ENCODE assay signal across 8 cellular contexts in the genomic region with DNA sequence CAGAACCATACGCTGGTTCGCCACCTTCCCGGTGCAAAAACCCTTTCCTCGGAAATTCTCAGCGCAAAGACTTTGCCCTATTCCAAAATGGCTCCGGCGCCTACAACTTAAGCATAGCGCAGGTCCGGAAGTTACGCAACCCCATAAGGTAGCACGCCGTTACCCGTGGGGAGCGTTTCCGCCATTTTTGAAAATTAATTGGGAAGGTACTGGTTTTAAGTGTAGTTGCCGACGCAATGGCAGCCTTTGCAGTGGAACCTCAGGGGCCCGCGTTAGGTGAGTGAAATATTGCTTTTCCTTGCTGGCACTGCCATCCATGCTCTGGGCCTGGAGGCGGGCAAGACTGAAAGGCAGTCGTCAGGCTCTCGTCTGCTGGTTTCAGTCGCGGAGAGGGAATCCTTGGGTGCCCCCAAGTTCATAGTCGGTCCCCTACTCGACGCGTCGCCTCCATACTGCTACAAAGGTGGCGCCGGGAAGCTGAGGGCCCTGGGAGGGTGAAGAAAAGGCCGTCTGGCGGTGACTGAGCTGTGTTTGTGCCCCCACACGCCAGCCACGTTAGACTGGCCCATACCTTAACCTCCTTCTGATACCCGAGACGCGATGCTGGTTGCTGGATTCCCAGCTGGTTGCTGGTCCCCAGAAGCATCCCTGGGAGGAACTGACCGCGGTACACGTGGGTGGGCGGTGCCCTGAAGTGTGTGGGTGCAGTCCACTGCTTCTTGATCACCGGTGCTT. TPM values are rescaled to one million over a fixed set of nuclear protein-coding genes. Genes with fewer than 3 reads are reported as not detected.
A peak's percentile ranks its signal among the peaks of the same experiment; 100 is the strongest.
DNase-seq lines count a peak whose midpoint lies in the region; ATAC-seq and TF ChIP-seq lines count a peak whose summit lies in the region.

Gene NUP35, plus strand, starts transcription at position 222 of the 735 bp plus-strand sequence. Its CDS starts 15 bp downstream, at position 237.

- H3K27ac ChIP-seq in SU-DHL-6 (ENCODE audit: low read depth, low read length), result peak within 1 kb of the TSS; percentile 87
- peak within 1 kb of the TSS; percentile 20 to 64 for H3K27ac ChIP-seq in ovary
- peak within 1 kb of the TSS; percentile 72 to 80 for H3K27ac ChIP-seq in tibial artery

- H2AFZ ChIP-seq in SU-DHL-6 (ENCODE audit: low read depth, low read length, severe bottlenecking), result peak within 1 kb of the TSS; percentile 99

- H3K79me2 ChIP-seq in SU-DHL-6 (ENCODE audit: insufficient read depth, low read length), result peaks cover 51% of the 10 kb centered on the region

- TF ChIP-seq POLR2A in GM10847 (IDR thresholded peaks at IDR 0.05; ENCODE audit: extremely low read depth, insufficient read length), result peak; percentile 46
- no peak for TF ChIP-seq POLR2A in ovary (IDR thresholded peaks at IDR 0.05)

- peak within 1 kb of the TSS; percentile 95 for H3K4me3 Mint-ChIP-seq in activated naive CD8-positive, alpha-beta T cell treated with anti-CD3 and anti-CD28 coated beads, Interleukin-2, amount 10 ng/mL, durations not matched to agents 7 days and 5 days

- peak within 1 kb of the TSS; percentile 75 for H3K4me3 ChIP-seq in SU-DHL-6 (ENCODE audit: insufficient read depth, low read length, poor library complexity, severe bottlenecking)
- H3K4me3 ChIP-seq in ovary, result peak within 1 kb of the TSS; percentile 87
- H3K4me3 ChIP-seq in tibial artery, result peak within 1 kb of the TSS; percentile 69 to 82

- no peaks in the 10 kb centered on the region for H3K9me3 ChIP-seq in SU-DHL-6 (ENCODE audit: insufficient read depth, low read length)
- no peaks in the 10 kb centered on the region for H3K9me3 ChIP-seq in ovary
- no peaks in the 10 kb centered on the region for H3K9me3 ChIP-seq in tibial artery

- H4K20me1 ChIP-seq in SU-DHL-6 (ENCODE audit: low read depth, low read length), result peaks cover 3% of the 10 kb centered on the region; the same call in 1 of the 2 replicates

- H3K4me2 ChIP-seq in SU-DHL-6 (ENCODE audit: low read depth, low read length, poor library complexity, severe bottlenecking), result peak within 1 kb of the TSS; percentile 72

- H3K27me3 ChIP-seq in SU-DHL-6 (ENCODE audit: low read length) (no peaks in the 10 kb centered on the region), ovary (no peaks in the 10 kb centered on the region), tibial artery (no peaks in the 10 kb centered on the region)

- no peaks in the 10 kb centered on the region for H3K9me3 Mint-ChIP-seq in activated naive CD8-positive, alpha-beta T cell treated with anti-CD3 and anti-CD28 coated beads, Interleukin-2, amount 10 ng/mL, durations not matched to agents 7 days and 5 days

- ATAC-seq in HG02678 (IDR thresholded peaks at IDR 0.05; ENCODE audit: unreplicated experiment) (peak; percentile 87), Right ventricle myocardium inferior (peak; percentile 97)
- peak; percentile 96 for ATAC-seq in activated naive CD8-positive, alpha-beta T cell treated with anti-CD3 and anti-CD28 coated beads, Interleukin-2, amount 10 ng/mL, durations not matched to agents 7 days and 5 days (ENCODE audit: low read depth)

- peaks cover 3% of the 10 kb centered on the region for H3K27me3 Mint-ChIP-seq in activated naive CD8-positive, alpha-beta T cell treated with anti-CD3 and anti-CD28 coated beads, Interleukin-2, amount 10 ng/mL, durations not matched to agents 7 days and 5 days

- POLR2A ChIA-PET in activated naive CD8-positive, alpha-beta T cell treated with anti-CD3 and anti-CD28 coated beads, Interleukin-2, amount 10 ng/mL, durations not matched to agents 7 days and 5 days (lab: Charles Lee), result interaction anchor here (0.8 to 1.0 kb wide), 2 partner anchors 46 to 88 kb away, joined by 3 read pairs; partner anchors contain the start of gene DUSP19

- H3K36me3 ChIP-seq in SU-DHL-6 (ENCODE audit: low read length), result peaks cover 9% of the 10 kb centered on the region; the same call in 1 of the 2 replicates
- no peaks in the 10 kb centered on the region for H3K36me3 ChIP-seq in ovary
- H3K36me3 ChIP-seq in tibial artery, result no peaks in the 10 kb centered on the region

- H3K27ac Mint-ChIP-seq in activated naive CD8-positive, alpha-beta T cell treated with anti-CD3 and anti-CD28 coated beads, Interleukin-2, amount 10 ng/mL, durations not matched to agents 7 days and 5 days, result peak within 1 kb of the TSS; percentile 98

- H3K36me3 Mint-ChIP-seq in activated naive CD8-positive, alpha-beta T cell treated with anti-CD3 and anti-CD28 coated beads, Interleukin-2, amount 10 ng/mL, durations not matched to agents 7 days and 5 days, result peaks cover 8% of the 10 kb centered on the region

- H3K9me2 ChIP-seq in SU-DHL-6 (replicated peaks; ENCODE audit: insufficient read depth, low read length), result no peaks in the 10 kb centered on the region

- H3K4me1 Mint-ChIP-seq in activated naive CD8-positive, alpha-beta T cell treated with anti-CD3 and anti-CD28 coated beads, Interleukin-2, amount 10 ng/mL, durations not matched to agents 7 days and 5 days, result peaks cover 28% of the 10 kb centered on the region

- no peak for TF ChIP-seq EP300 in ovary (IDR thresholded peaks at IDR 0.05)

- no peaks in the 10 kb centered on the region; the same call in 1 of the 2 replicates for H3F3A ChIP-seq in SU-DHL-6 (ENCODE audit: insufficient read depth)

- intact Hi-C loops in Right ventricle myocardium inferior (cut with DNase I), result loop anchor here (2.0 kb wide), 2 partner anchors 46 to 86 kb away; partner anchors contain the start of genes DUSP19 and NCKAP1
- intact Hi-C loops in ovary (cut with DNase I), result loop anchor here in 1 of 4 donors (5.0 kb wide), 1 partner anchor 87 kb away; the partner anchor contains the start of gene NCKAP1
- intact Hi-C loops in tibial artery (cut with DNase I; ENCODE audit: low total_unique reads), result loop anchor here (10.0 kb wide), 1 partner anchor 50 kb away; the partner anchor contains the start of gene DUSP19

- peak within 1 kb of the TSS; percentile 75 for H3K9ac ChIP-seq in SU-DHL-6 (ENCODE audit: low read length)

- H3K4me1 ChIP-seq in ovary (ENCODE audit: insufficient read depth) (peaks cover 6% of the 10 kb centered on the region), tibial artery (peaks cover 0 to 19% (median 9%) of the 10 kb centered on the region in 4 donors)

- peak; percentile 93 for DNase-seq in NCI-H128 (lab: John Stamatoyannopoulos, UW; ENCODE audit: unreplicated experiment)
- DNase-seq in activated naive CD8-positive, alpha-beta T cell treated with anti-CD3 and anti-CD28 coated beads, Interleukin-2, amount 10 ng/mL, durations not matched to agents 7 days and 5 days, result peak; percentile 77
- peak; percentile 89 for DNase-seq in Right ventricle myocardium inferior (ENCODE audit: missing footprints)
- peak; percentile 79 to 92 (median 88) for DNase-seq in ovary
- DNase-seq in tibial artery, result peak; percentile 87 to 90

- no peak for TF ChIP-seq CTCF in SU-DHL-6 (IDR thresholded peaks at IDR 0.05; ENCODE audit: insufficient read depth, low read length, poor library complexity, severe bottlenecking)
- no peak for TF ChIP-seq CTCF in ovary (IDR thresholded peaks at IDR 0.05)
- no peak for TF ChIP-seq CTCF in tibial artery (IDR thresholded peaks at IDR 0.05)

- 0 to 1% (median 0%) methylated on average over 39 to 43 of the region's 43 CpGs for WGBS in ovary, 3 donors

RNA-seq across cellular contexts. Expression of gene NUP35, which starts in this region (rescaled TPM):
- 10 to 100 TPM; 20.1 to 21.4 TPM for total RNA-seq in activated naive CD8-positive, alpha-beta T cell treated with anti-CD3 and anti-CD28 coated beads, Interleukin-2, amount 10 ng/mL, durations not matched to agents 7 days and 5 days
- 8.0 TPM for total RNA-seq in Right ventricle myocardium inferior
- total RNA-seq in ovary, result 10 to 100 TPM; 15.2 to 28.5 (median 19.7) TPM
- polyA plus RNA-seq in ovary, result 10 to 100 TPM; 12.2 to 14.2 TPM

Comparison
In these comparisons a context has a peak if more than half of its experiments do, and no peak if none do; other contexts are left out.
1. Peak in every context shown above with its lines: DNase-seq, ATAC-seq, H3K4me3 ChIP-seq and H3K27ac ChIP-seq.